Comparison of ENCODE assay signal across 8 cellular contexts in genomic region chr16:89320717-89321501, GRCh38.
DNase-seq lines count a peak whose midpoint lies in the region; ATAC-seq and TF ChIP-seq lines count a peak whose summit lies in the region.

No MANE protein-coding gene starts in this region.

- no peaks in the 10 kb centered on the region for H3K9me3 ChIP-seq in WERI-Rb-1 (ENCODE audit: severe bottlenecking)
- no peaks in the 10 kb centered on the region for H3K9me3 ChIP-seq in skeletal muscle tissue (ENCODE audit: control insufficient read depth in 3 of 3, low read length in 3 of 3)

- H3K4me3 ChIP-seq in HFF-Myc (replicated peaks; ENCODE audit: low read depth, low read length) (peak overlapping the region; percentile 27), WERI-Rb-1 (ENCODE audit: low read depth, low read length) (peak overlapping the region; percentile 23), skeletal muscle tissue (ENCODE audit: low read length in 3 of 3) (peak overlapping the region; percentile 51 to 68 (median 57))

- H3K36me3 ChIP-seq in WERI-Rb-1 (no peaks in the 10 kb centered on the region), skeletal muscle tissue (ENCODE audit: control insufficient read depth in 3 of 3, insufficient read depth in 3 of 3, low read length in 3 of 3) (peaks cover 0 to 9% (median 0%) of the 10 kb centered on the region in 3 donors)

- DNase-seq in 8988T (peak; percentile 81), HFF-Myc (ENCODE audit: extremely low read depth, low read depth) (no peak), WERI-Rb-1 (peak; percentile 84), left ventricle myocardium superior (peak; percentile 79), T1000 (lab: John Stamatoyannopoulos, UW) (no peak), NCI-H1048 (lab: John Stamatoyannopoulos, UW) (no peak)
- no peak for DNase-seq in activated CD4-positive, alpha-beta T cell treated with anti-CD3 and anti-CD28 coated beads, Interleukin-2, amount 50 U/mL, for 48 hours

- peak overlapping the region; percentile 62 to 79 (median 66) for H3K9ac ChIP-seq in skeletal muscle tissue (ENCODE audit: low read depth in 1 of 3, low read length in 3 of 3)

- intact Hi-C loops in left ventricle myocardium superior (cut with micrococcal nuclease): no loop called here

- ATAC-seq in left ventricle myocardium superior: peak; percentile 70

- TF ChIP-seq CTCF in HFF-Myc (IDR thresholded peaks at IDR 0.05; ENCODE audit: low read depth, low read length, missing control alignments): no peak
- TF ChIP-seq CTCF in WERI-Rb-1 (IDR thresholded peaks at IDR 0.05; ENCODE audit: low read depth, low read length): no peak

- no peaks in the 10 kb centered on the region for H3K27me3 ChIP-seq in WERI-Rb-1 (ENCODE audit: insufficient read depth, low read depth, severe bottlenecking)
- no peaks in the 10 kb centered on the region for H3K27me3 ChIP-seq in skeletal muscle tissue (ENCODE audit: control insufficient read depth in 3 of 3, insufficient read depth in 3 of 3, low read length in 3 of 3)

- peak overlapping the region; percentile 64 for H3K27ac ChIP-seq in WERI-Rb-1
- peak overlapping the region; percentile 81 for H3K27ac ChIP-seq in skeletal muscle tissue (ENCODE audit: low read depth, low read length)

- peaks cover 95 to 97% (median 96%) of the 10 kb centered on the region in 3 donors for H3K4me1 ChIP-seq in skeletal muscle tissue (ENCODE audit: control insufficient read depth in 3 of 3, insufficient read depth in 3 of 3, low read length in 3 of 3)

Comparison
In these comparisons a context has a peak if more than half of its experiments do, and no peak if none do; other contexts are left out.
1. DNase-seq: peak in 8988T (single experiment), WERI-Rb-1 (single experiment) and left ventricle myocardium superior (single experiment); none in HFF-Myc (single experiment), T1000 (single experiment), NCI-H1048 (single experiment) and activated CD4-positive, alpha-beta T cell treated with anti-CD3 and anti-CD28 coated beads, Interleukin-2, amount 50 U/mL, for 48 hours (0 of 2).
2. Peak in every context shown above with its lines, with median percentiles within 50 percentile points of each other: H3K4me3 ChIP-seq.